ENCODE assay signal across 22 cellular contexts in the genomic region with DNA sequence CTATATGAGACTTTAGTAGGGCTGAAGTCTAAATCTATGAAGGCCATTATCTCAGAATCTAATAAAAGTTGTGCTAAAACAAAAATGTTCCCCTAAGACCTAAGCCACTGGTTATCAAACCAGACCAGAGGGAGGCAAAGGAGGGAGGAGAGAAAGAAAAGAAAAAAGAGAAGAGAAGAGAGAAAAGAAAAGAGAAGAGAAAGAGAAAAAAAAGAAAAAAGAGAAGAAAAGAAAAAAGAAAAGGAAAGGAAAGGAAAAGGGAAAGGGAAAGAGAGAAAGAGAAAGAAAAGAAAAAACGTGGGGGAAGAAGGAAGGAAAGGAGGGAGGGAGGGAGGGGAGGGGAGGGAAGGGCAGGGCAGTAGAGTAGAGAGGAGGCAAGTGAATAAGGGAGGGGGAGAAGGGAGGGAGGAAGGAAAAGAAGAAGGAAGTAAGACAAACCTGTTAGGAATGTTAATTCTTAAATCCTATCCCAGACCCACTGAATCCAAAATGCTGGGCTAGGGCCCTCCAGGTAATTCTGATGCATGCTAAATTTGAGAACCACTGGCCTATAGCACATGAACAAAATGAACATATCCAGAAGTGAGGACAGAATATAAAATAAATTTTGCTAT.
A peak's percentile ranks its signal among the peaks of the same experiment; 100 is the strongest.
DNase-seq lines count a peak whose midpoint lies in the region; ATAC-seq and TF ChIP-seq lines count a peak whose summit lies in the region.
"Had no signal": no experiment of that assay in that cellular context is flagged by ENCODE, and none has a peak within 500 bp of the region (broad histone marks: within the 10 kb centered on the region; RNA-seq: fewer than 3 reads in every experiment).

No MANE protein-coding gene starts in this region.

- peaks cover 15% of the 10 kb centered on the region for H3K4me1 Mint-ChIP-seq in activated naive CD4-positive, alpha-beta T cell treated with anti-CD3 and anti-CD28 coated beads, Interleukin-2, amount 50 U/mL, for 24 hours
- H3K4me1 Mint-ChIP-seq in activated naive CD4-positive, alpha-beta T cell treated with anti-CD3 and anti-CD28 coated beads for 36 hours (ENCODE audit: low read depth), result peaks cover 7% of the 10 kb centered on the region
- peaks cover 5% of the 10 kb centered on the region for H3K4me1 Mint-ChIP-seq in activated T-helper 17 cell treated with anti-CD3 and anti-CD28 coated beads, Interleukin-2, amount 50 U/mL, for 72 hours
- H3K4me1 Mint-ChIP-seq in mesothelial cell of epicardium, result peaks cover 10% of the 10 kb centered on the region

- DNase-seq in activated naive CD4-positive, alpha-beta T cell treated with anti-CD3 and anti-CD28 coated beads for 36 hours, result no peak
- DNase-seq in NCI-H69 (lab: John Stamatoyannopoulos, UW) (peak; percentile 14), mesothelial cell of epicardium (ENCODE audit: low spot score in 2 of 2, unreplicated experiment in 2 of 2) (no peak), NCI-H524 (lab: John Stamatoyannopoulos, UW) (no peak)
- DNase-seq: AML-193; Caco-2; CD8-positive, alpha-beta T cell; HCEC 1CT; IMR-90; NCI-H1092; NCI-H1436 treated with DMSO at 0.1 percent for 48 hours; NCI-H187 treated with DMSO at 0.1 percent for 48 hours; NCI-H2171 treated with DMSO at 0.1 percent for 48 hours; NCI-H345; NCI-H510A treated with DMSO at 0.1 percent for 48 hours; NCI-H774; Right ventricle myocardium superior; RPMI8226 had no signal

- CTCF ChIA-PET in activated naive CD4-positive, alpha-beta T cell treated with anti-CD3 and anti-CD28 coated beads for 36 hours (lab: Charles Lee), result interaction anchor here (0.9 kb wide), 1 partner anchor 40 kb away, joined by 4 read pairs; no protein-coding TSS in a partner anchor

- no peaks in the 10 kb centered on the region for H3K27me3 Mint-ChIP-seq in activated naive CD4-positive, alpha-beta T cell treated with anti-CD3 and anti-CD28 coated beads, Interleukin-2, amount 50 U/mL, for 24 hours
- H3K27me3 Mint-ChIP-seq in activated naive CD4-positive, alpha-beta T cell treated with anti-CD3 and anti-CD28 coated beads for 36 hours (ENCODE audit: low read depth), result no peaks in the 10 kb centered on the region
- H3K27me3 Mint-ChIP-seq in activated T-helper 17 cell treated with anti-CD3 and anti-CD28 coated beads, Interleukin-2, amount 50 U/mL, for 72 hours, result no peaks in the 10 kb centered on the region
- peaks cover 2% of the 10 kb centered on the region for H3K27me3 Mint-ChIP-seq in mesothelial cell of epicardium (ENCODE audit: low read depth)

- ATAC-seq in activated T-helper 17 cell treated with anti-CD3 and anti-CD28 coated beads, Interleukin-2, amount 50 U/mL, for 72 hours (replicated peaks), result no peak
- ATAC-seq in GM18858 (IDR thresholded peaks at IDR 0.05; ENCODE audit: unreplicated experiment), result no peak
- ATAC-seq: A549; CD8-positive, alpha-beta T cell had no signal

- intact Hi-C loops in activated naive CD4-positive, alpha-beta T cell treated with anti-CD3 and anti-CD28 coated beads for 36 hours (cut with micrococcal nuclease), result no loop called here

- H3K27ac Mint-ChIP-seq in activated naive CD4-positive, alpha-beta T cell treated with anti-CD3 and anti-CD28 coated beads, Interleukin-2, amount 50 U/mL, for 24 hours, result peak overlapping the region; percentile 70
- H3K27ac Mint-ChIP-seq in activated naive CD4-positive, alpha-beta T cell treated with anti-CD3 and anti-CD28 coated beads for 36 hours, result no peak overlapping the region
- peak overlapping the region; percentile 7 for H3K27ac Mint-ChIP-seq in activated T-helper 17 cell treated with anti-CD3 and anti-CD28 coated beads, Interleukin-2, amount 50 U/mL, for 72 hours
- H3K27ac Mint-ChIP-seq in mesothelial cell of epicardium, result peak overlapping the region; percentile 50
- H3K27ac Mint-ChIP-seq: CD8-positive, alpha-beta T cell had no signal

- H3K4me3 Mint-ChIP-seq in activated naive CD4-positive, alpha-beta T cell treated with anti-CD3 and anti-CD28 coated beads, Interleukin-2, amount 50 U/mL, for 24 hours, result no peak overlapping the region
- H3K4me3 Mint-ChIP-seq in activated naive CD4-positive, alpha-beta T cell treated with anti-CD3 and anti-CD28 coated beads for 36 hours, result no peak overlapping the region
- no peak overlapping the region for H3K4me3 Mint-ChIP-seq in activated T-helper 17 cell treated with anti-CD3 and anti-CD28 coated beads, Interleukin-2, amount 50 U/mL, for 72 hours
- H3K4me3 Mint-ChIP-seq in mesothelial cell of epicardium, result no peak overlapping the region
- H3K4me3 Mint-ChIP-seq: CD8-positive, alpha-beta T cell had no signal

- no peak for TF ChIP-seq CTCF in mesothelial cell of epicardium (IDR thresholded peaks at IDR 0.05; ENCODE audit: unreplicated experiment)

- H3K36me3 Mint-ChIP-seq in activated naive CD4-positive, alpha-beta T cell treated with anti-CD3 and anti-CD28 coated beads, Interleukin-2, amount 50 U/mL, for 24 hours, result peaks cover 9% of the 10 kb centered on the region
- peaks cover under 1% of the 10 kb centered on the region for H3K36me3 Mint-ChIP-seq in activated naive CD4-positive, alpha-beta T cell treated with anti-CD3 and anti-CD28 coated beads for 36 hours (ENCODE audit: low read depth)
- H3K36me3 Mint-ChIP-seq in activated T-helper 17 cell treated with anti-CD3 and anti-CD28 coated beads, Interleukin-2, amount 50 U/mL, for 72 hours (ENCODE audit: low read depth), result peaks cover 2% of the 10 kb centered on the region
- H3K36me3 Mint-ChIP-seq in mesothelial cell of epicardium, result no peaks in the 10 kb centered on the region

- no peaks in the 10 kb centered on the region for H3K9me3 Mint-ChIP-seq in activated naive CD4-positive, alpha-beta T cell treated with anti-CD3 and anti-CD28 coated beads, Interleukin-2, amount 50 U/mL, for 24 hours
- no peaks in the 10 kb centered on the region for H3K9me3 Mint-ChIP-seq in activated naive CD4-positive, alpha-beta T cell treated with anti-CD3 and anti-CD28 coated beads for 36 hours
- no peaks in the 10 kb centered on the region for H3K9me3 Mint-ChIP-seq in activated T-helper 17 cell treated with anti-CD3 and anti-CD28 coated beads, Interleukin-2, amount 50 U/mL, for 72 hours
- no peaks in the 10 kb centered on the region for H3K9me3 Mint-ChIP-seq in mesothelial cell of epicardium
- H3K9me3 Mint-ChIP-seq: CD8-positive, alpha-beta T cell had no signal
